ENCODE assay signal across 8 cellular contexts in genomic region chr9:97237951-97238851, GRCh38.
DNase-seq lines count a peak whose midpoint lies in the region; ATAC-seq and TF ChIP-seq lines count a peak whose summit lies in the region.

No MANE protein-coding gene starts in this region.

- H3K9ac ChIP-seq in ES-I3 (ENCODE audit: low read depth, low read length) (peak overlapping the region; percentile 81), IMR-90 (ENCODE audit: low read depth, low read length) (peak overlapping the region; percentile 51)

- H4K5ac ChIP-seq in IMR-90 (ENCODE audit: low read depth, low read length): peak overlapping the region; percentile 41

- 0 out of 2 replicates have a peak, but pooled peaks cover 6% of the 10 kb centered on the region for H3K4me1 ChIP-seq in ES-I3 (ENCODE audit: insufficient read depth, low read length)
- H3K4me1 ChIP-seq in IMR-90 (ENCODE audit: control insufficient read depth, insufficient read depth, low read length): no peaks in the 10 kb centered on the region

- peak overlapping the region; percentile 85 to 91; a peak in 3 of 4 replicates for H4K8ac ChIP-seq in IMR-90 (ENCODE audit: low read depth in 2 of 2, low read length in 2 of 2)

- H3K9me3 ChIP-seq in ES-I3 (ENCODE audit: control insufficient read depth, insufficient read depth, low read length) (no peaks in the 10 kb centered on the region), IMR-90 (ENCODE audit: control insufficient read depth, insufficient read depth, low read length) (no peaks in the 10 kb centered on the region)

- H3K4ac ChIP-seq in IMR-90 (ENCODE audit: low read depth, low read length): peak overlapping the region; percentile 70

- peak; percentile 67 for DNase-seq in IMR-90
- DNase-seq in RWPE1 (ENCODE audit: low spot score): peak; percentile 85
- DNase-seq in activated effector memory CD4-positive, alpha-beta T cell treated with Interleukin-2 at 50 U/mL for 16 hours: peak; percentile 69
- peak; percentile 76 for DNase-seq in fibroblast of peridontal ligament (ENCODE audit: extremely low read depth)
- peak; percentile 54 to 86 (median 68) for DNase-seq in naive thymus-derived CD8-positive, alpha-beta T cell
- peak; percentile 51 to 66 for DNase-seq in stimulated activated CD8-positive, alpha-beta memory T cell treated with anti-CD3 and anti-CD28 coated beads, Interleukin-7, amount 100 ng/mL, for 4 hours (ENCODE audit: low read depth in 2 of 2)

- POLR2A ChIA-PET in IMR-90 (lab: Charles Lee; ENCODE audit: unreplicated experiment): no interaction called here
- POLR2A ChIA-PET in RWPE1 (lab: Yijun Ruan, JAX; ENCODE audit: low non-redundant PET): interaction anchor here (0.9 to 1.6 kb wide), 2 partner anchors 109 to 199 kb away, joined by 3 to 5 read pairs; partner anchors contain the start of gene CTSV
- POLR2A ChIA-PET in naive thymus-derived CD8-positive, alpha-beta T cell (lab: Charles Lee): interaction anchor here (0.6 to 2.0 kb wide), 5 partner anchors 10 to 1019 kb away, joined by 3 to 11 read pairs (median 4); partner anchors contain the start of genes NCBP1, TSTD2 and ZNF782

- no peak overlapping the region for H2BK20ac ChIP-seq in IMR-90 (ENCODE audit: low read depth, low read length)

- no peak overlapping the region for H3K56ac ChIP-seq in IMR-90 (ENCODE audit: extremely low read depth, insufficient read depth, low read length)

- no peaks in the 10 kb centered on the region for H3K27me3 Mint-ChIP-seq in naive thymus-derived CD8-positive, alpha-beta T cell

- no peak overlapping the region for H2BK5ac ChIP-seq in IMR-90 (ENCODE audit: low read depth, low read length, poor library complexity, severe bottlenecking)

- no peak overlapping the region for H3K18ac ChIP-seq in IMR-90 (ENCODE audit: low read depth, low read length)

- no peak for TF ChIP-seq POLR2A in IMR-90 (IDR thresholded peaks at IDR 0.05; ENCODE audit: low read depth, low read length)

- H3K14ac ChIP-seq in IMR-90 (replicated peaks; ENCODE audit: low read depth, low read length): no peak overlapping the region

- no peak overlapping the region for H2AK5ac ChIP-seq in IMR-90 (ENCODE audit: low read depth, low read length)

- H2BK15ac ChIP-seq in IMR-90 (ENCODE audit: low read depth, low read length): no peak overlapping the region

- H3K27ac ChIP-seq in IMR-90 (ENCODE audit: insufficient read depth, low read length): peak overlapping the region; percentile 3; the same call in 1 of the 2 replicates
- H3K27ac ChIP-seq in RWPE1: peak overlapping the region; percentile 94

- ATAC-seq in IMR-90 (ENCODE audit: low read depth) (peak; percentile 97), GM19328 (IDR thresholded peaks at IDR 0.05; ENCODE audit: unreplicated experiment) (no peak)
- ATAC-seq in naive thymus-derived CD8-positive, alpha-beta T cell: peak; percentile 95 to 96

- peak overlapping the region; percentile 95 for H2AFZ ChIP-seq in IMR-90 (replicated peaks; ENCODE audit: low read length, poor library complexity)

- no peaks in the 10 kb centered on the region for H3K9me1 ChIP-seq in IMR-90 (ENCODE audit: insufficient read depth, low read length)

- BruUV-seq in IMR-90 (replicated peaks; lab: Mats Ljungman, UMichigan): no TSS peak

- TF ChIP-seq CTCF in IMR-90 (conservative IDR thresholded peaks at IDR 0.05; ENCODE audit: low read depth, low read length) (no peak), RWPE1 (conservative IDR thresholded peaks at IDR 0.05; ENCODE audit: low read depth) (no peak)

- no peaks in the 10 kb centered on the region for H4K20me1 ChIP-seq in IMR-90 (ENCODE audit: insufficient read depth, low read length)

- H3K27me3 ChIP-seq in IMR-90 (ENCODE audit: control insufficient read depth, insufficient read depth, low read length): no peaks in the 10 kb centered on the region

- dilution Hi-C loops in IMR-90 (cut with HindIII; ENCODE audit: low sequenced_read_pairs, unreplicated experiment): no loop called here

- H2AK9ac ChIP-seq in IMR-90 (replicated peaks; ENCODE audit: low read depth, low read length, poor library complexity): no peak overlapping the region

- H3K4me1 Mint-ChIP-seq in naive thymus-derived CD8-positive, alpha-beta T cell: peaks cover 20 to 40% (median 25%) of the 10 kb centered on the region in 4 donors

- WGBS in IMR-90 (ENCODE audit: extremely low coverage in 2 of 2, insufficient read length in 1 of 2), 2 experiments: 5% methylated on average over 26 of the region's 58 CpGs; no CpG with 5 or more reads in 1 of the 2 experiments

- peak overlapping the region; percentile 55 for H3K4me3 ChIP-seq in IMR-90 (ENCODE audit: insufficient read depth, low read depth, low read length)

- CTCF ChIA-PET in IMR-90 (lab: Yijun Ruan, JAX): interaction anchor here (0.7 kb wide), 1 partner anchor 13 kb away, joined by 3 read pairs; no protein-coding TSS in a partner anchor
- CTCF ChIA-PET in RWPE1 (lab: Yijun Ruan, JAX): interaction anchor here (0.8 to 1.2 kb wide), 2 partner anchors 17 to 138 kb away, joined by 3 read pairs; no protein-coding TSS in a partner anchor

- H4K91ac ChIP-seq in IMR-90 (ENCODE audit: insufficient read depth, low read depth, low read length): peak overlapping the region; percentile 63

- H2BK120ac ChIP-seq in IMR-90 (ENCODE audit: low read depth, low read length): no peak overlapping the region

- peak overlapping the region; percentile 90 to 99 (median 96) for H3K4me3 Mint-ChIP-seq in naive thymus-derived CD8-positive, alpha-beta T cell

- peaks cover 1 to 4% (median 3%) of the 10 kb centered on the region in 3 donors for H3K36me3 Mint-ChIP-seq in naive thymus-derived CD8-positive, alpha-beta T cell

- no peaks in the 10 kb centered on the region for H3K79me1 ChIP-seq in IMR-90 (ENCODE audit: low read depth in 1 of 2, low read length in 2 of 2)

- H3K4me2 ChIP-seq in IMR-90 (ENCODE audit: low read depth, low read length): peak overlapping the region; percentile 95

- intact Hi-C loops in IMR-90 (cut with micrococcal nuclease): no loop called here

- peaks cover 0 to 5% (median 0%) of the 10 kb centered on the region in 9 donors for H3K9me3 Mint-ChIP-seq in naive thymus-derived CD8-positive, alpha-beta T cell

- no peak for TF ChIP-seq RAD21 in IMR-90 (IDR thresholded peaks at IDR 0.05; ENCODE audit: low read length)

- H3K27ac Mint-ChIP-seq in naive thymus-derived CD8-positive, alpha-beta T cell: peak overlapping the region; percentile 89 to 98 (median 94)

- H3K36me3 ChIP-seq in ES-I3 (ENCODE audit: insufficient read depth, low read length) (no peaks in the 10 kb centered on the region), IMR-90 (ENCODE audit: control insufficient read depth, insufficient read depth, low read length) (no peaks in the 10 kb centered on the region)

- in situ Hi-C loops in IMR-90 (cut with MboI; ENCODE audit: low sequenced_read_pairs): no loop called here

- peak overlapping the region; percentile 63; the same call in 1 of the 2 replicates for H3K23ac ChIP-seq in IMR-90 (ENCODE audit: low read depth, low read length)

TF ChIP-seq in IMR-90, 13 proteins besides CTCF, POLR2A, EP300 and RAD21:
- TF ChIP-seq CHD1 (IDR thresholded peaks at IDR 0.05; ENCODE audit: low read depth, low read length): no peak
